ENCODE assay signal across 8 cellular contexts in genomic region chr10:101782811-101783735, GRCh38. TPM values are rescaled to one million over a fixed set of nuclear protein-coding genes. Genes with fewer than 3 reads are reported as not detected.
DNase-seq lines count a peak whose midpoint lies in the region; ATAC-seq, FAIRE-seq and TF ChIP-seq lines count a peak whose summit lies in the region.

NPM3 (minus strand) TSS chr10:101783446; CDS start chr10:101783390, 56 bp downstream.

- no peak for TF ChIP-seq EP300 in gastroesophageal sphincter (IDR thresholded peaks at IDR 0.05)

- peak in 1 of 2 donors; percentile 20 for TF ChIP-seq POLR2A in gastroesophageal sphincter (IDR thresholded peaks at IDR 0.05)

- peak; percentile 92 for DNase-seq in D721Med (ENCODE audit: insufficient read length, low spot score)
- DNase-seq in LHCN-M2 (ENCODE audit: low read depth) = peak; percentile 76
- peak; percentile 85 for DNase-seq in SK-N-DZ (ENCODE audit: low spot score)
- DNase-seq in activated naive CD4-positive, alpha-beta T cell (lab: John Stamatoyannopoulos, UW) = peak; percentile 55 to 75 (median 65)
- DNase-seq in nucleus accumbens (lab: John Stamatoyannopoulos, UW) = peak in 53 of 56 donors; percentile 8 to 87 (median 49)

- TF ChIP-seq CTCF in D721Med (IDR thresholded peaks at IDR 0.05; ENCODE audit: insufficient read depth, missing control alignments) = no peak
- peak in 1 of 4 experiments; percentile 22 for TF ChIP-seq CTCF in gastroesophageal sphincter (IDR thresholded peaks at IDR 0.05)
- no peak for TF ChIP-seq CTCF in subcutaneous adipose tissue (IDR thresholded peaks at IDR 0.05; ENCODE audit: low read depth)

- H3K9me3 ChIP-seq in gastroesophageal sphincter = no peaks in the 10 kb centered on the region

- H3K27me3 ChIP-seq in gastroesophageal sphincter = peaks cover 21% of the 10 kb centered on the region

- H3K36me3 ChIP-seq in gastroesophageal sphincter = peaks cover 0 to 42% of the 10 kb centered on the region in 2 donors

- 0 to 7% methylated on average over 4 to 15 of the region's 57 CpGs for WGBS in gastroesophageal sphincter (ENCODE audit: low coverage in 1 of 2), 2 donors

- ATAC-seq in GM21526 (IDR thresholded peaks at IDR 0.05; ENCODE audit: low FRiP score, unreplicated experiment) (peak; percentile 47), gastroesophageal sphincter (peak; percentile 75)

- H3K4me1 ChIP-seq in gastroesophageal sphincter = peaks cover 0 to 71% (median 27%) of the 10 kb centered on the region in 3 donors

- peak within 1 kb of the TSS in 3 of 4 donors; percentile 38 to 73 (median 70) for H3K27ac ChIP-seq in gastroesophageal sphincter

- peak within 1 kb of the TSS; percentile 58 to 73 for H3K4me3 ChIP-seq in gastroesophageal sphincter

- FAIRE-seq in D721Med (lab: Jason Lieb, UNC) = peak; percentile 67

RNA-seq across cellular contexts. Expression of gene NPM3, which starts in this region (rescaled TPM):
- total RNA-seq in LHCN-M2 (2014; rRNA removed) = 117 and 123 TPM in 2 replicates
- 64.3 TPM for polyA plus RNA-seq in LHCN-M2 (2012)
- polyA plus RNA-seq in SK-N-DZ (2014; cell fraction: cytosol; rRNA removed) = 166 and 203 TPM in 2 replicates
- polyA plus RNA-seq in SK-N-DZ (2014; cell fraction: nucleus; rRNA removed) = 82.0 and 159 TPM in 2 replicates
- total RNA-seq in gastroesophageal sphincter = 10 to 100 TPM; 11.4 to 28.2 (median 21.8) TPM
- 10 to 100 TPM; 16.8 to 32.8 (median 25.7) TPM for total RNA-seq in subcutaneous adipose tissue

Comparison
In these comparisons a context has a peak if more than half of its experiments do, and no peak if none do; other contexts are left out.
1. Peak in every context shown above with its lines: DNase-seq, ATAC-seq, H3K4me3 ChIP-seq and H3K27ac ChIP-seq.